In the genomic region with DNA sequence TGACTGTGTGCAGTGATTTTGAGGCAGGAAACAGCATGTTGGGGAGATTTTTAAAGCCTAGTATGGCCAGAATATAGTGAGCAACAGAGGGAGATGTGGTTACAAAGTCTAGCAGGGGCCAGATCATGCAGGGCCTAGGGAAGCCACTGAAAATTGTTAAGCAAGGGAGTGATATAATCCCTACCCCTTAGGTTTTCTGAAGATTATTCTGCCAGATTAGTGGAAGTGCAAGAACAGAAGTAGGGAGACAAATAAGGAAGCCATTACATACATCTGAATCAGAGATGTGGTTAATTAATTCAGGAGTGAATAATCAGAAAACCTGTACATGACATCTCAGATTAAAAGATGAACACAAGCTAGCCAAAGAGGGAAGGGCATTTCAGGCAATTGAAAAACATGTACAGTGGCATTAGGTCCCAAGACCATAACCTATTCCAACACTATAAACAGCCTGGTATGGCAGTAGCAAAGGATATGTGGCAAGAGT, we compare ENCODE assay signal across 16 cellular contexts. TPM values are rescaled to one million over a fixed set of nuclear protein-coding genes. Genes with fewer than 3 reads are reported as not detected.
DNase-seq lines count a peak whose midpoint lies in the region; ATAC-seq, FAIRE-seq and TF ChIP-seq lines count a peak whose summit lies in the region.
"Had no signal": no experiment of that assay in that cellular context is flagged by ENCODE, and none has a peak within 500 bp of the region (broad histone marks: within the 10 kb centered on the region; RNA-seq: fewer than 3 reads in every experiment).

No MANE protein-coding gene starts in this region.

- RAD21 ChIA-PET in GM12878 (lab: Charles Lee; ENCODE audit: unreplicated experiment) = no interaction called here

- no peak overlapping the region for H2AK9ac ChIP-seq in IMR-90 (replicated peaks; ENCODE audit: low read depth, low read length, poor library complexity)

- H3K9me1 ChIP-seq in IMR-90 (ENCODE audit: insufficient read depth, low read length) = peaks cover 20% of the 10 kb centered on the region

- no peak overlapping the region for H3K4me3 Mint-ChIP-seq in naive thymus-derived CD4-positive, alpha-beta T cell
- H3K4me3 Mint-ChIP-seq in neural progenitor cell = no peak overlapping the region
- H3K4me3 Mint-ChIP-seq: endodermal cell had no signal

- H3K9me3 ChIP-seq in BLaER1 treated with 17β-estradiol and CSF1 and Interleukin-3, amounts not matched to agents 10 nM and 100 nM (replicated peaks in 1 of 11) = no peaks in the 10 kb centered on the region
- H3K9me3 ChIP-seq in IMR-90 (ENCODE audit: control insufficient read depth, insufficient read depth, low read length) (no peaks in the 10 kb centered on the region), GM12878 (replicated peaks; ENCODE audit: control insufficient read depth, insufficient read depth, low read length) (no peaks in the 10 kb centered on the region), neural progenitor cell (ENCODE audit: low read depth) (no peaks in the 10 kb centered on the region)
- no peaks in the 10 kb centered on the region for H3K9me3 ChIP-seq in naive thymus-derived CD4-positive, alpha-beta T cell (ENCODE audit: control insufficient read depth in 2 of 3, low read length in 3 of 3)
- H3K9me3 ChIP-seq: heart left ventricle had no signal

- no peak overlapping the region for H3K18ac ChIP-seq in IMR-90 (ENCODE audit: low read depth, low read length)

- H3K4ac ChIP-seq in IMR-90 (ENCODE audit: low read depth, low read length) = peak overlapping the region; percentile 26; the same call in 1 of the 2 replicates

- H3K14ac ChIP-seq in IMR-90 (replicated peaks; ENCODE audit: low read depth, low read length) = peak overlapping the region; percentile 69

- H3K27me3 ChIP-seq in BLaER1 treated with 17β-estradiol and CSF1 and Interleukin-3, amounts not matched to agents 10 nM and 100 nM = no peaks in the 10 kb centered on the region
- H3K27me3 ChIP-seq in IMR-90 (ENCODE audit: control insufficient read depth, insufficient read depth, low read length) (no peaks in the 10 kb centered on the region), GM12878 (replicated peaks in 1 of 2; ENCODE audit: control insufficient read depth in 2 of 2, insufficient read depth in 2 of 2, low read length in 1 of 2) (no peaks in the 10 kb centered on the region), neural progenitor cell (no peaks in the 10 kb centered on the region)
- H3K27me3 ChIP-seq in naive thymus-derived CD4-positive, alpha-beta T cell (ENCODE audit: control insufficient read depth in 2 of 2, insufficient read depth in 2 of 2, low read length in 2 of 2) = no peaks in the 10 kb centered on the region
- H3K27me3 ChIP-seq: heart left ventricle had no signal

- H2BK120ac ChIP-seq in IMR-90 (ENCODE audit: low read depth, low read length) = no peak overlapping the region

- peaks cover 6 to 31% (median 16%) of the 10 kb centered on the region in 11 experiments; a peak in 18 of 22 replicates for H3K36me3 ChIP-seq in BLaER1 treated with 17β-estradiol and CSF1 and Interleukin-3, amounts not matched to agents 10 nM and 100 nM
- H3K36me3 ChIP-seq in IMR-90 (ENCODE audit: control insufficient read depth, insufficient read depth, low read length) (peaks cover 5% of the 10 kb centered on the region), GM12878 (ENCODE audit: control insufficient read depth in 2 of 2, insufficient read depth in 2 of 2, low read length in 1 of 2) (no peaks in the 10 kb centered on the region; a peak in 1 of 4 replicates), neural progenitor cell (no peaks in the 10 kb centered on the region)
- H3K36me3 ChIP-seq in naive thymus-derived CD4-positive, alpha-beta T cell (ENCODE audit: control insufficient read depth in 2 of 3, insufficient read depth in 3 of 3, low read length in 3 of 3) = no peaks in the 10 kb centered on the region

- no peak overlapping the region; the same call in 1 of the 2 replicates for H3K23ac ChIP-seq in IMR-90 (ENCODE audit: low read depth, low read length)

- no peaks in the 10 kb centered on the region for H3K79me2 ChIP-seq in GM12878 (ENCODE audit: control insufficient read depth, insufficient read depth, low read length)
- no peaks in the 10 kb centered on the region for H3K79me2 ChIP-seq in neural progenitor cell (ENCODE audit: low read depth)

- H3F3A ChIP-seq in neural progenitor cell (ENCODE audit: low read depth) = no peaks in the 10 kb centered on the region

- peak overlapping the region in 1 of 2 experiments; percentile 56; a peak in 2 of 4 replicates for H4K8ac ChIP-seq in IMR-90 (ENCODE audit: low read depth in 2 of 2, low read length in 2 of 2)

- H2BK15ac ChIP-seq in IMR-90 (ENCODE audit: low read depth, low read length) = peak overlapping the region; percentile 29; the same call in 1 of the 3 replicates

- SMC1A ChIA-PET in GM12878 (lab: Charles Lee; ENCODE audit: uncharacterized antibody, unreplicated experiment) = interaction anchor here (0.6 to 1.1 kb wide), 2 partner anchors 34 to 358 kb away, joined by 3 read pairs; no protein-coding TSS in a partner anchor

- no peaks in the 10 kb centered on the region for H3K27me3 Mint-ChIP-seq in naive thymus-derived CD4-positive, alpha-beta T cell
- no peaks in the 10 kb centered on the region for H3K27me3 Mint-ChIP-seq in neural progenitor cell (ENCODE audit: insufficient read depth, low read depth)

- H3K4me2 ChIP-seq in BLaER1 treated with 17β-estradiol and CSF1 and Interleukin-3, amounts not matched to agents 10 nM and 100 nM = peak overlapping the region in 9 of 11 experiments; percentile 18 to 72 (median 48); a peak in 18 of 22 replicates
- H3K4me2 ChIP-seq in IMR-90 (ENCODE audit: low read depth, low read length) = no peak overlapping the region
- no peak overlapping the region for H3K4me2 ChIP-seq in GM12878 (ENCODE audit: control insufficient read depth, insufficient read depth)
- no peak overlapping the region for H3K4me2 ChIP-seq in neural progenitor cell

- no peak overlapping the region for H4K5ac ChIP-seq in IMR-90 (ENCODE audit: low read depth, low read length)

- in situ Hi-C loops in IMR-90 (cut with MboI; ENCODE audit: low sequenced_read_pairs) (no loop called here), GM12878 (cut with MboI) (no loop called here)

- peak overlapping the region; percentile 79 for H2BK5ac ChIP-seq in IMR-90 (ENCODE audit: low read depth, low read length, poor library complexity, severe bottlenecking)

- peaks cover 36 to 67% (median 56%) of the 10 kb centered on the region in 10 experiments for H3K4me1 ChIP-seq in BLaER1 treated with 17β-estradiol and CSF1 and Interleukin-3, amounts not matched to agents 10 nM and 100 nM
- H3K4me1 ChIP-seq in IMR-90 (ENCODE audit: control insufficient read depth, insufficient read depth, low read length) (peaks cover 9% of the 10 kb centered on the region), GM12878 (ENCODE audit: control insufficient read depth, insufficient read depth, low read length) (no peaks in the 10 kb centered on the region), neural progenitor cell (no peaks in the 10 kb centered on the region)
- no peaks in the 10 kb centered on the region for H3K4me1 ChIP-seq in naive thymus-derived CD4-positive, alpha-beta T cell (ENCODE audit: control insufficient read depth in 2 of 2, insufficient read depth in 2 of 2, low read length in 2 of 2)

- peaks cover 0 to 26% (median 8%) of the 10 kb centered on the region in 11 experiments; a peak in 9 of 22 replicates for H4K20me1 ChIP-seq in BLaER1 treated with 17β-estradiol and CSF1 and Interleukin-3, amounts not matched to agents 10 nM and 100 nM
- peaks cover 4% of the 10 kb centered on the region; the same call in 1 of the 2 replicates for H4K20me1 ChIP-seq in IMR-90 (ENCODE audit: insufficient read depth, low read length)
- no peaks in the 10 kb centered on the region for H4K20me1 ChIP-seq in GM12878 (ENCODE audit: control insufficient read depth, insufficient read depth)
- no peaks in the 10 kb centered on the region for H4K20me1 ChIP-seq in neural progenitor cell (ENCODE audit: low read depth)

- H3K9ac ChIP-seq in BLaER1 treated with 17β-estradiol and CSF1 and Interleukin-3, amounts not matched to agents 10 nM and 100 nM = no peak overlapping the region
- no peak overlapping the region for H3K9ac ChIP-seq in IMR-90 (ENCODE audit: low read depth, low read length)
- H3K9ac ChIP-seq in GM12878 (ENCODE audit: control insufficient read depth, insufficient read depth, low read length) = no peak overlapping the region
- H3K9ac ChIP-seq in neural progenitor cell = no peak overlapping the region

- BruUV-seq in IMR-90 (replicated peaks; lab: Mats Ljungman, UMichigan) = no TSS peak
- BruUV-seq in GM12878 (replicated peaks; lab: Mats Ljungman, UMichigan) = no TSS peak

- no peak overlapping the region for H2AFZ ChIP-seq in IMR-90 (replicated peaks; ENCODE audit: low read length, poor library complexity)
- H2AFZ ChIP-seq in GM12878 (ENCODE audit: control insufficient read depth, low read depth, low read length) = no peak overlapping the region
- no peak overlapping the region for H2AFZ ChIP-seq in neural progenitor cell (replicated peaks)

- H4K91ac ChIP-seq in IMR-90 (ENCODE audit: insufficient read depth, low read depth, low read length) = no peak overlapping the region; the same call in 1 of the 2 replicates

- peaks cover 0 to 4% (median 0%) of the 10 kb centered on the region in 5 donors for H3K36me3 Mint-ChIP-seq in naive thymus-derived CD4-positive, alpha-beta T cell
- H3K36me3 Mint-ChIP-seq in neural progenitor cell = peaks cover 20% of the 10 kb centered on the region

- H3K9me3 Mint-ChIP-seq in naive thymus-derived CD4-positive, alpha-beta T cell = no peaks in the 10 kb centered on the region
- H3K9me3 Mint-ChIP-seq in neural progenitor cell = no peaks in the 10 kb centered on the region
- H3K9me3 Mint-ChIP-seq: endodermal cell had no signal

- peaks cover 8 to 45% of the 10 kb centered on the region in 2 experiments for H3K79me1 ChIP-seq in IMR-90 (ENCODE audit: low read depth in 1 of 2, low read length in 2 of 2)

- POLR2A ChIA-PET in IMR-90 (lab: Charles Lee; ENCODE audit: unreplicated experiment) (no interaction called here), GM12878 (lab: Charles Lee) (no interaction called here)
- POLR2A ChIA-PET in naive thymus-derived CD4-positive, alpha-beta T cell (lab: Charles Lee) = interaction anchor here (0.9 kb wide), 1 partner anchor 56 kb away, joined by 3 read pairs; no protein-coding TSS in a partner anchor

- H3K4me3 ChIP-seq in BLaER1 treated with 17β-estradiol and CSF1 and Interleukin-3, amounts not matched to agents 10 nM and 100 nM = no peak overlapping the region
- no peak overlapping the region for H3K4me3 ChIP-seq in IMR-90 (ENCODE audit: insufficient read depth, low read depth, low read length)
- no peak overlapping the region for H3K4me3 ChIP-seq in GM12878
- H3K4me3 ChIP-seq in naive thymus-derived CD4-positive, alpha-beta T cell (ENCODE audit: low read length) = no peak overlapping the region
- no peak overlapping the region for H3K4me3 ChIP-seq in neural progenitor cell
- H3K4me3 ChIP-seq: heart left ventricle had no signal

- no peak overlapping the region for H3K56ac ChIP-seq in IMR-90 (ENCODE audit: extremely low read depth, insufficient read depth, low read length)

- no peak for TF ChIP-seq CTCF in IMR-90 (conservative IDR thresholded peaks at IDR 0.05; ENCODE audit: low read depth, low read length)
- no peak for TF ChIP-seq CTCF in GM12878 (IDR thresholded peaks at IDR 0.05 in 2 of 3, conservative IDR thresholded peaks at IDR 0.05 in 1 of 3; ENCODE audit: control insufficient read depth in 2 of 3, extremely low read depth in 1 of 3, insufficient read depth in 1 of 3, low read depth in 3 of 3, low read length in 3 of 3)
- no peak for TF ChIP-seq CTCF in neural progenitor cell (IDR thresholded peaks at IDR 0.05)

- TF ChIP-seq RAD21 in IMR-90 (IDR thresholded peaks at IDR 0.05; ENCODE audit: low read length) = no peak
- no peak for TF ChIP-seq RAD21 in GM12878 (IDR thresholded peaks at IDR 0.05; ENCODE audit: insufficient read depth, low read depth, low read length)

- H3K4me1 Mint-ChIP-seq in naive thymus-derived CD4-positive, alpha-beta T cell = peaks cover 0 to 30% (median 16%) of the 10 kb centered on the region in 7 donors
- peaks cover 19% of the 10 kb centered on the region for H3K4me1 Mint-ChIP-seq in neural progenitor cell

- CTCF ChIA-PET in IMR-90 (lab: Yijun Ruan, JAX) (no interaction called here), GM12878 (lab: Yijun Ruan, JAX) (interaction anchor here (0.6 kb wide), 1 partner anchor 225 kb away, joined by 3 read pairs; no protein-coding TSS in a partner anchor)
- CTCF ChIA-PET in naive thymus-derived CD4-positive, alpha-beta T cell (lab: Charles Lee) = no interaction called here

- H2AK5ac ChIP-seq in IMR-90 (ENCODE audit: low read depth, low read length) = peak overlapping the region; percentile 48; the same call in 1 of the 2 replicates

- TF ChIP-seq EP300 in GM12878 (IDR thresholded peaks at IDR 0.05; ENCODE audit: borderline replicate concordance in 1 of 2, control insufficient read depth in 1 of 2, low read depth in 2 of 2, low read length in 2 of 2) = no peak

- TF ChIP-seq POLR2A in IMR-90 (IDR thresholded peaks at IDR 0.05; ENCODE audit: low read depth, low read length) = no peak
- no peak for TF ChIP-seq POLR2A in GM12878 (IDR thresholded peaks at IDR 0.05; ENCODE audit: low read depth, low read length)

- DNase-seq in IMR-90 (no peak), GM12878 (ENCODE audit: low read depth, low spot score) (no peak), neural progenitor cell (ENCODE audit: low spot score) (no peak), inferior parietal cortex (ENCODE audit: extremely low spot score) (no peak)
- DNase-seq in naive thymus-derived CD4-positive, alpha-beta T cell = no peak
- DNase-seq: activated CD8-positive, alpha-beta memory T cell treated with anti-CD3 and anti-CD28 coated beads, Interleukin-2, amount 50 U/mL, for 4 hours; anterior cingulate cortex; endodermal cell; heart left ventricle; NCI-H1105; NCI-H510A; Right ventricle myocardium superior had no signal

- intact Hi-C loops in IMR-90 (cut with micrococcal nuclease) = no loop called here
- intact Hi-C loops in GM12878 (cut with micrococcal nuclease; ENCODE audit: unreplicated experiment) = loop anchor here (5.0 kb wide), 1 partner anchor 64 kb away; no protein-coding TSS in a partner anchor
- intact Hi-C loops in naive thymus-derived CD4-positive, alpha-beta T cell (cut with micrococcal nuclease) = loop anchor here in 1 of 2 donors (10.0 kb wide), 1 partner anchor 53 kb away; a partner anchor contains a TSS

- ATAC-seq in IMR-90 (ENCODE audit: low read depth) = no peak
- peak; percentile 15; the same call in 2 of the 3 replicates for ATAC-seq in GM12878
- no peak for ATAC-seq in naive thymus-derived CD4-positive, alpha-beta T cell
- no peak for ATAC-seq in GM21447 (IDR thresholded peaks at IDR 0.05; ENCODE audit: unreplicated experiment)
- ATAC-seq in GM18907 (IDR thresholded peaks at IDR 0.05; ENCODE audit: unreplicated experiment) = no peak

- H3K27ac Mint-ChIP-seq in naive thymus-derived CD4-positive, alpha-beta T cell = peak overlapping the region in 5 of 9 donors; percentile 0 to 27 (median 19)
- no peak overlapping the region for H3K27ac Mint-ChIP-seq in neural progenitor cell
- H3K27ac Mint-ChIP-seq: endodermal cell had no signal

- peak overlapping the region; percentile 35; the same call in 1 of the 2 replicates for H2BK20ac ChIP-seq in IMR-90 (ENCODE audit: low read depth, low read length)

- no peak for FAIRE-seq in GM12878 (lab: Jason Lieb, UNC)
- FAIRE-seq: TTC549 had no signal

- peak overlapping the region in 9 of 11 experiments; percentile 4 to 52 (median 33); a peak in 12 of 22 replicates for H3K27ac ChIP-seq in BLaER1 treated with 17β-estradiol and CSF1 and Interleukin-3, amounts not matched to agents 10 nM and 100 nM
- no peak overlapping the region; the same call in 1 of the 2 replicates for H3K27ac ChIP-seq in IMR-90 (ENCODE audit: insufficient read depth, low read length)
- H3K27ac ChIP-seq in GM12878 (ENCODE audit: control insufficient read depth, insufficient read depth) = no peak overlapping the region
- H3K27ac ChIP-seq in naive thymus-derived CD4-positive, alpha-beta T cell (ENCODE audit: low read depth, low read length) = no peak overlapping the region
- no peak overlapping the region for H3K27ac ChIP-seq in neural progenitor cell

- dilution Hi-C loops in IMR-90 (cut with HindIII; ENCODE audit: low sequenced_read_pairs, unreplicated experiment) = no loop called here

RNA-seq across cellular contexts. Expression of a gene that starts 54.8 kb away (rescaled TPM):
- 13.6 and 20.8 TPM in 2 replicates for total RNA-seq in IMR-90 (2012; rRNA removed)
- 4.0 and 7.1 TPM in 2 replicates for polyA plus RNA-seq in IMR-90 (2012; rRNA removed)
- polyA plus RNA-seq in IMR-90 (2012; cell fraction: cytosol; rRNA removed) = 1.2 and 2.3 TPM in 2 replicates
- 0.79 and 3.5 TPM in 2 replicates for polyA plus RNA-seq in IMR-90 (2012; cell fraction: nucleus; rRNA removed; ENCODE audit: low replicate concordance)
- total RNA-seq in GM12878 (2013; cell fraction: nucleolus; rRNA removed) = 68.7 and 77.6 TPM in 2 replicates
- 10.3 and 11.6 TPM in 2 replicates for total RNA-seq in GM12878 (2014; rRNA removed)
- total RNA-seq in GM12878 (2014; rRNA removed; fragmentation: Illumina TruSeq; extraction: Trizol) = 17.5 and 17.9 TPM in 2 replicates
- 30.7 and 31.7 TPM in 2 replicates for total RNA-seq in GM12878 (2021)
- polyA plus RNA-seq in GM12878 (2011; ENCODE audit: low read depth) = 11.6 TPM
- 26.9 and 29.8 TPM in 2 replicates for polyA plus RNA-seq in GM12878 (2011; rRNA removed)
- 10.6 and 19.8 TPM in 2 replicates for polyA plus RNA-seq in GM12878 (2011; cell fraction: cytosol; rRNA removed)
- 12.1 and 14.3 TPM in 2 replicates for polyA plus RNA-seq in GM12878 (2011; cell fraction: nucleus; rRNA removed)
- 16.7 and 16.9 TPM in 2 replicates for polyA plus RNA-seq in GM12878 (2012)
- polyA plus RNA-seq in GM12878 (2014; fragmentation: Illumina TruSeq; extraction: Trizol) = 21.5 and 32.2 TPM in 2 replicates
- 1 to 10 TPM; 3.5 TPM for polyA plus RNA-seq in GM12878 (2014; fragmentation: Nextera tagmentation; extraction: Ambion mirVana)
- 10.7 and 10.9 TPM in 2 replicates for polyA plus RNA-seq in GM12878 (2014; rRNA removed)
- 1 to 10 TPM; 4.9 to 8.3 TPM for polyA plus RNA-seq in GM12878 (2016; fragmentation: Nextera tagmentation; extraction: Ambion mirVana)
- polyA minus RNA-seq in GM12878 (2011; rRNA and poly(A)+ RNA removed) = 24.4 and 39.5 TPM in 2 replicates
- 9.9 and 10.8 TPM in 2 replicates for polyA minus RNA-seq in GM12878 (2011; cell fraction: cytosol; rRNA and poly(A)+ RNA removed)
- 13.2 and 22.3 TPM in 2 replicates for polyA minus RNA-seq in GM12878 (2011; cell fraction: nucleus; rRNA and poly(A)+ RNA removed)
- total RNA-seq in naive thymus-derived CD4-positive, alpha-beta T cell = 100 to 1,000 TPM in 3 of 5 experiments, 10 to 100 TPM in 2; 57.8 to 110 (median 107) TPM
- polyA plus RNA-seq in naive thymus-derived CD4-positive, alpha-beta T cell = 10 to 100 TPM; 40.9 to 42.8 TPM
- total RNA-seq in neural progenitor cell (ENCODE audit: low replicate concordance) = 40.8 and 52.9 TPM in 2 replicates

Comparison
In these comparisons a context has a peak if more than half of its experiments do, and no peak if none do; other contexts are left out.
1. H3K27ac ChIP-seq: peak in BLaER1 treated with 17β-estradiol and CSF1 and Interleukin-3, amounts not matched to agents 10 nM and 100 nM (9 of 11); none in IMR-90 (single experiment), GM12878 (single experiment), naive thymus-derived CD4-positive, alpha-beta T cell (single experiment) and neural progenitor cell (single experiment).
2. H3K4me2 ChIP-seq: peak in BLaER1 treated with 17β-estradiol and CSF1 and Interleukin-3, amounts not matched to agents 10 nM and 100 nM (9 of 11); none in IMR-90 (single experiment), GM12878 (single experiment) and neural progenitor cell (single experiment).